1 cellular context compared by ENCODE assay signal in the genomic region with DNA sequence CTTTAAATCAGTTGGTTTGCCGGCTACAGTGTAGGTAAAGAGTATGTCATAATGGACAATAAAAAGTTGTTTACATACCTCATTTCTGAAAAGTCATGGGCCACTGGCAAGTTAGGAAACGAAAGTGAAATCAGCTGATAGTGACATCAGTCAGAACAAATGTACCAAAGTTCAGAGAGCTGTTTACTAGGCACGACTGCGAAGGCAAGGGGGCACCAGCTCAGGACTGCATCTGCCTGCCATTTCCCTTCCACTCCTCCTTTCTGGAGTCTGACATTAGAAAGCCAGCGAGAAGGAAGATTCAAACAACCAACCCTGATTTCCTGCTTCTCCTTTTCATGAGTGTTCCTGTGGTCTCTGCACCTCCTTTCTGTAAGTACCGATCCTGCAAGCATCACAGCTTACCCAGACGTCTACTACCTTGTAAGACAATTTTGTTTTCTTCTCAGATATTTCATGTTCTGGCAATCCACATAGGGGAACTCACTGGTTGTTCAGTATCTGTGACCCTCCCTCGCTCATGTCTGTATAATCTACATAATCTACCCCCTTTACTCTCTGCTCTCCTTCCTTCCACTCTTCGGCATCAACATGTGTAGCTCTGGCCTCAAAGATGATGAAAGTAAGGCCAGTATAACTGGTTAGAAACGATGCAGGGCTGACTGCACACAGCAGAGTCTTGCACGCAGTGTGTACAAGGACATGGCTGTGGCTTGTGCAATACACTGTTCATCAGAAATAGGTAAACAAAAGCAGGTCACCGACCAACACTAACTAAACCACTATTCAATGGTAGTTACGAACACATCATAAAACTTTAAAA.
TF ChIP-seq lines count a peak whose summit lies in the region.

A gene (plus strand): TSS at position 174 of the 823 bp plus-strand sequence. CDS start 16,370 bp downstream, outside the sequence.

TF ChIP-seq in HepG2, 621 proteins besides CTCF, POLR2A, EP300 and RAD21 (continued from another document and continues in another):
- TF ChIP-seq, protein P1, sequence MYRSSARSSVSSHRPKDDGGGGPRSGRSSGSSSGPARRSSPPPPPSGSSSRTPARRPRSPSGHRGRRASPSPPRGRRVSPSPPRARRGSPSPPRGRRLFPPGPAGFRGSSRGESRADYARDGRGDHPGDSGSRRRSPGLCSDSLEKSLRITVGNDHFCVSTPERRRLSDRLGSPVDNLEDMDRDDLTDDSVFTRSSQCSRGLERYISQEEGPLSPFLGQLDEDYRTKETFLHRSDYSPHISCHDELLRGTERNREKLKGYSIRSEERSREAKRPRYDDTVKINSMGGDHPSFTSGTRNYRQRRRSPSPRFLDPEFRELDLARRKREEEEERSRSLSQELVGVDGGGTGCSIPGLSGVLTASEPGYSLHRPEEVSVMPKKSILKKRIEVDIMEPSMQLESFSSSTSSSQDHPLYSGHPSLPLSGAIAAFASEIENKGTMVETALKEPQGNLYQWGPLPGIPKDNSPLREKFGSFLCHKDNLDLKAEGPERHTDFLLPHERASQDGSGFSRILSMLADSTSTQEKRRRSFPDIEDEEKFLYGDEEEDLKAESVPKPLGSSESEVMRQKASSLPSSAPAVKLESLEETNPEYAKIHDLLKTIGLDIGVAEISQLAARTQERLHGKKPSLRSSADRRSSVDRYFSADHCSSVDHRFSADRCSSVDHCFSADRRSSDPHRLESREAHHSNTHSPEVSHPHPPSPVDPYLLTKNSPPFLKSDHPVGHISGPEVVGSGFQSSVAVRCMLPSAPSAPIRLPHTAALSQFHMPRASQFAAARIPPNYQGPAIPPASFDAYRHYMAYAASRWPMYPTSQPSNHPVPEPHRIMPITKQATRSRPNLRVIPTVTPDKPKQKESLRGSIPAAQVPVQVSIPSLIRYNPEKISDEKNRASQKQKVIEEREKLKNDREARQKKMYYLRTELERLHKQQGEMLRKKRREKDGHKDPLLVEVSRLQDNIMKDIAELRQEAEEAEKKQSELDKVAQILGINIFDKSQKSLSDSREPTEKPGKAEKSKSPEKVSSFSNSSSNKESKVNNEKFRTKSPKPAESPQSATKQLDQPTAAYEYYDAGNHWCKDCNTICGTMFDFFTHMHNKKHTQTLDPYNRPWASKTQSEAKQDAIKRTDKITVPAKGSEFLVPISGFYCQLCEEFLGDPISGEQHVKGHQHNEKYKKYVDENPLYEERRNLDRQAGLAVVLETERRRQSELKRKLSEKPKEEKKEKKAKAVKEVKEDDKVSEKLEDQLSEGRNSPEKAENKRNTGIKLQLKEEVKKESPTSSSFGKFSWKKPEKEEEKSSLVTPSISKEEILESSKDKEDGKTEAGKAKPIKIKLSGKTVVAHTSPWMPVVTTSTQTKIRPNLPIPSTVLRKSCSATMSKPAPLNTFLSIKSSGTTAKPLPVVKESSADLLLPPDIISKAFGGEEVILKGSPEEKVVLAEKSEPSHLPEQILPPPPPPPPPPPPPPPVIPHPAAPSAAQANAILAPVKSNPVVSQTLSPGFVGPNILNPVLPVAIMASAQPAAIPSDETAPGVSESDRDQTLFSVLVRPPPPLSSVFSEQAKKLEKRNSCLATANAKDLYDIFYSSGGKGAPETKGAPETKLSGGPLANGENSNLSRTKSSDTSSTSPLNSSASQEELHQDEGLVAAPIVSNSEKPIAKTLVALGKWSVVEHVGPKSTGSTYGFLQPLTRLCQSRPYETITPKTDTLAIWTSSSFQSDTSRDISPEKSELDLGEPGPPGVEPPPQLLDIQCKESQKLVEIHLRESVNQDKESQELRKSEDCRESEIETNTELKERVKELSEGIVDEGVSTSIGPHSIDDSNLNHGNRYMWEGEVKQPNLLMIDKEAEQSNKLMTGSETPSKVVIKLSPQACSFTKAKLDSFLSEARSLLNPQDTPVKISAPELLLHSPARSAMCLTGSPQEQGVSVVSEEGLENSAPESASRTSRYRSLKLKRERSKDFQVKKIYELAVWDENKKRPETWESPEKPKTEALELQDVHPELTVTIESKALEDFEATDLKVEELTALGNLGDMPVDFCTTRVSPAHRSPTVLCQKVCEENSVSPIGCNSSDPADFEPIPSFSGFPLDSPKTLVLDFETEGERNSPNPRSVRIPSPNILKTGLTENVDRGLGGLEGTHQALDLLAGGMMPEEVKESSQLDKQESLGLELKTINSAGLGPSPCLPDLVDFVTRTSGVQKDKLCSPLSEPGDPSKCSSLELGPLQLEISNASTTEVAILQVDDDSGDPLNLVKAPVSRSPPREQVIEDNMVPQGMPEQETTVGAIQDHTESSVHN (CRISPR knock-in tag; IDR thresholded peaks at IDR 0.05), result no peak
- TF ChIP-seq, protein P2, sequence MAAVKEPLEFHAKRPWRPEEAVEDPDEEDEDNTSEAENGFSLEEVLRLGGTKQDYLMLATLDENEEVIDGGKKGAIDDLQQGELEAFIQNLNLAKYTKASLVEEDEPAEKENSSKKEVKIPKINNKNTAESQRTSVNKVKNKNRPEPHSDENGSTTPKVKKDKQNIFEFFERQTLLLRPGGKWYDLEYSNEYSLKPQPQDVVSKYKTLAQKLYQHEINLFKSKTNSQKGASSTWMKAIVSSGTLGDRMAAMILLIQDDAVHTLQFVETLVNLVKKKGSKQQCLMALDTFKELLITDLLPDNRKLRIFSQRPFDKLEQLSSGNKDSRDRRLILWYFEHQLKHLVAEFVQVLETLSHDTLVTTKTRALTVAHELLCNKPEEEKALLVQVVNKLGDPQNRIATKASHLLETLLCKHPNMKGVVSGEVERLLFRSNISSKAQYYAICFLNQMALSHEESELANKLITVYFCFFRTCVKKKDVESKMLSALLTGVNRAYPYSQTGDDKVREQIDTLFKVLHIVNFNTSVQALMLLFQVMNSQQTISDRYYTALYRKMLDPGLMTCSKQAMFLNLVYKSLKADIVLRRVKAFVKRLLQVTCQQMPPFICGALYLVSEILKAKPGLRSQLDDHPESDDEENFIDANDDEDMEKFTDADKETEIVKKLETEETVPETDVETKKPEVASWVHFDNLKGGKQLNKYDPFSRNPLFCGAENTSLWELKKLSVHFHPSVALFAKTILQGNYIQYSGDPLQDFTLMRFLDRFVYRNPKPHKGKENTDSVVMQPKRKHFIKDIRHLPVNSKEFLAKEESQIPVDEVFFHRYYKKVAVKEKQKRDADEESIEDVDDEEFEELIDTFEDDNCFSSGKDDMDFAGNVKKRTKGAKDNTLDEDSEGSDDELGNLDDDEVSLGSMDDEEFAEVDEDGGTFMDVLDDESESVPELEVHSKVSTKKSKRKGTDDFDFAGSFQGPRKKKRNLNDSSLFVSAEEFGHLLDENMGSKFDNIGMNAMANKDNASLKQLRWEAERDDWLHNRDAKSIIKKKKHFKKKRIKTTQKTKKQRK (IDR thresholded peaks at IDR 0.05; ENCODE audit: low read length), result no peak
- TF ChIP-seq, protein P3, sequence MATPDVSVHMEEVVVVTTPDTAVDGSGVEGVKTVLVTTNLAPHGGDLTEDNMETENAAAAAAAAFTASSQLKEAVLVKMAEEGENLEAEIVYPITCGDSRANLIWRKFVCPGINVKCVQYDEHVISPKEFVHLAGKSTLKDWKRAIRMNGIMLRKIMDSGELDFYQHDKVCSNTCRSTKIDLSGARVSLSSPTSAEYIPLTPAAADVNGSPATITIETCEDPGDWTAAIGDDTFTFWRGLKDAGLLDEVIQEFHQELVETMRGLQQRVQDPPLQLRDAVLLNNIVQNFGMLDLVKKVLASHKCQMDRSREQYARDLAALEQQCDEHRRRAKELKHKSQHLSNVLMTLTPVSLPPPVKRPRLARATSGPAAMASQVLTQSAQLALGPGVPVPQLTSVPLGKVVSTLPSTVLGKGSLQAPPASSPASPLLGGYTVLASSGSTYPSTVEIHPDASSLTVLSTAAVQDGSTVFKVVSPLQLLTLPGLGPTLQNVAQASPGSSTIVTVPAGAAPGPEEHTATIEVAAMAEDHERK (CRISPR knock-in tag; IDR thresholded peaks at IDR 0.05; ENCODE audit: low read depth), result no peak
- TF ChIP-seq JUND (CRISPR knock-in tag; IDR thresholded peaks at IDR 0.05) (peak; percentile 96), ZNF3 (CRISPR knock-in tag; IDR thresholded peaks at IDR 0.05) (no peak), POLR2AphosphoS5 (IDR thresholded peaks at IDR 0.05; ENCODE audit: low read depth, low read length) (peak; percentile 60; the same call in 1 of the 2 replicates), ZNF205 (CRISPR knock-in tag; IDR thresholded peaks at IDR 0.05) (peak; percentile 16; the same call in 1 of the 2 replicates), GATAD2A (CRISPR knock-in tag; IDR thresholded peaks at IDR 0.05) (peak; percentile 89), ZFP36L1 (CRISPR knock-in tag; IDR thresholded peaks at IDR 0.05) (0 out of 2 replicates have a peak, but pooled peaks have one; percentile 39), TEAD3 (CRISPR knock-in tag; optimal IDR thresholded peaks at IDR 0.05; ENCODE audit: borderline replicate concordance) (peak; percentile 91), HOXA3 (CRISPR knock-in tag; IDR thresholded peaks at IDR 0.05) (peak; percentile 70), JUNB (CRISPR knock-in tag; IDR thresholded peaks at IDR 0.05; ENCODE audit: borderline replicate concordance) (no peak; the same call in 1 of the 2 replicates), KLF16 (CRISPR knock-in tag; IDR thresholded peaks at IDR 0.05) (peak in 1 of 2 experiments; percentile 73; a peak in 1 of 4 replicates), PRMT3 (CRISPR knock-in tag; IDR thresholded peaks at IDR 0.05; ENCODE audit: borderline replicate concordance, low read depth) (no peak; the same call in 1 of the 2 replicates), ZNF549 (CRISPR knock-in tag; IDR thresholded peaks at IDR 0.05) (no peak), ZNF496 (CRISPR knock-in tag; IDR thresholded peaks at IDR 0.05; ENCODE audit: insufficient replicate concordance) (no peak), CHD4 (IDR thresholded peaks at IDR 0.05; ENCODE audit: borderline replicate concordance, low read length) (no peak), FOXK1 (CRISPR knock-in tag; IDR thresholded peaks at IDR 0.05; ENCODE audit: borderline replicate concordance, low read depth) (peak; percentile 99), PTBP1 (IDR thresholded peaks at IDR 0.05; ENCODE audit: low read depth, low read length, poor library complexity, severe bottlenecking) (no peak), ZNF225 (CRISPR knock-in tag; IDR thresholded peaks at IDR 0.05) (no peak), MEF2D (CRISPR knock-in tag; IDR thresholded peaks at IDR 0.05) (no peak), FOXM1 (CRISPR knock-in tag; IDR thresholded peaks at IDR 0.05) (no peak)
- TF ChIP-seq, protein P4, sequence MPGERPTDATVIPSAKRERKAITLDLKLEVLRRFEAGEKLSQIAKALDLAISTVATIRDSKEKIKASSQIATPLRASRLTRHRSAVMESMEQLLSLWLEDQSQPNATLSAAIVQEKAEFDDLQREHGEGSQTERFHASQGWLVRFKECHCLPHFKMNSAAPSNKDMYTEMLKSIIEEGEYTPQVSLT (CRISPR knock-in tag; IDR thresholded peaks at IDR 0.05; ENCODE audit: borderline replicate concordance, low read depth), result 0 out of 2 replicates have a peak, but pooled peaks have one; percentile 31
- TF ChIP-seq, protein P5, sequence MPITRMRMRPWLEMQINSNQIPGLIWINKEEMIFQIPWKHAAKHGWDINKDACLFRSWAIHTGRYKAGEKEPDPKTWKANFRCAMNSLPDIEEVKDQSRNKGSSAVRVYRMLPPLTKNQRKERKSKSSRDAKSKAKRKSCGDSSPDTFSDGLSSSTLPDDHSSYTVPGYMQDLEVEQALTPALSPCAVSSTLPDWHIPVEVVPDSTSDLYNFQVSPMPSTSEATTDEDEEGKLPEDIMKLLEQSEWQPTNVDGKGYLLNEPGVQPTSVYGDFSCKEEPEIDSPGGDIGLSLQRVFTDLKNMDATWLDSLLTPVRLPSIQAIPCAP (CRISPR knock-in tag; IDR thresholded peaks at IDR 0.05; ENCODE audit: low read depth), result peak; percentile 99
- TF ChIP-seq, protein P6, sequence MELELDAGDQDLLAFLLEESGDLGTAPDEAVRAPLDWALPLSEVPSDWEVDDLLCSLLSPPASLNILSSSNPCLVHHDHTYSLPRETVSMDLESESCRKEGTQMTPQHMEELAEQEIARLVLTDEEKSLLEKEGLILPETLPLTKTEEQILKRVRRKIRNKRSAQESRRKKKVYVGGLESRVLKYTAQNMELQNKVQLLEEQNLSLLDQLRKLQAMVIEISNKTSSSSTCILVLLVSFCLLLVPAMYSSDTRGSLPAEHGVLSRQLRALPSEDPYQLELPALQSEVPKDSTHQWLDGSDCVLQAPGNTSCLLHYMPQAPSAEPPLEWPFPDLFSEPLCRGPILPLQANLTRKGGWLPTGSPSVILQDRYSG (CRISPR knock-in tag; IDR thresholded peaks at IDR 0.05), result no peak
- TF ChIP-seq, protein P7, sequence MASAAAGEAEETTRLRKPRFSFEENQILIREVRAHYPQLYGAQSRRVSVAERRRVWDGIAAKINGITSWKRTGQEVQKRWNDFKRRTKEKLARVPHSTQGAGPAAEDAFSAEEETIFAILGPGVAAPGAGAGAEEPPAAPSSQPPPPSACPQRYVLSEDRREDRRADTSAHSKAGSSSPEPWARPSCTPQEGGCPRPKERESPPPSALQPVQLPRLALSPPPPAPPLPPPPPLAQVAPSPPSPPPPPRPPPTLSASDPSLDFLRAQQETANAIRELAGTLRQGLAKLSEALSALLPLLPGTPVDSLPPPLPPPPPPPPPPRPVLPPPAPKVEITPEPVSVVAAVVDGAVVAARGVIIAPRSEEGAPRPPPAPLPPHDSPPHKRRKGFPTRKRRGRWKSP (CRISPR knock-in tag; IDR thresholded peaks at IDR 0.05), result peak; percentile 80; the same call in 1 of the 2 replicates
- TF ChIP-seq, protein P8, sequence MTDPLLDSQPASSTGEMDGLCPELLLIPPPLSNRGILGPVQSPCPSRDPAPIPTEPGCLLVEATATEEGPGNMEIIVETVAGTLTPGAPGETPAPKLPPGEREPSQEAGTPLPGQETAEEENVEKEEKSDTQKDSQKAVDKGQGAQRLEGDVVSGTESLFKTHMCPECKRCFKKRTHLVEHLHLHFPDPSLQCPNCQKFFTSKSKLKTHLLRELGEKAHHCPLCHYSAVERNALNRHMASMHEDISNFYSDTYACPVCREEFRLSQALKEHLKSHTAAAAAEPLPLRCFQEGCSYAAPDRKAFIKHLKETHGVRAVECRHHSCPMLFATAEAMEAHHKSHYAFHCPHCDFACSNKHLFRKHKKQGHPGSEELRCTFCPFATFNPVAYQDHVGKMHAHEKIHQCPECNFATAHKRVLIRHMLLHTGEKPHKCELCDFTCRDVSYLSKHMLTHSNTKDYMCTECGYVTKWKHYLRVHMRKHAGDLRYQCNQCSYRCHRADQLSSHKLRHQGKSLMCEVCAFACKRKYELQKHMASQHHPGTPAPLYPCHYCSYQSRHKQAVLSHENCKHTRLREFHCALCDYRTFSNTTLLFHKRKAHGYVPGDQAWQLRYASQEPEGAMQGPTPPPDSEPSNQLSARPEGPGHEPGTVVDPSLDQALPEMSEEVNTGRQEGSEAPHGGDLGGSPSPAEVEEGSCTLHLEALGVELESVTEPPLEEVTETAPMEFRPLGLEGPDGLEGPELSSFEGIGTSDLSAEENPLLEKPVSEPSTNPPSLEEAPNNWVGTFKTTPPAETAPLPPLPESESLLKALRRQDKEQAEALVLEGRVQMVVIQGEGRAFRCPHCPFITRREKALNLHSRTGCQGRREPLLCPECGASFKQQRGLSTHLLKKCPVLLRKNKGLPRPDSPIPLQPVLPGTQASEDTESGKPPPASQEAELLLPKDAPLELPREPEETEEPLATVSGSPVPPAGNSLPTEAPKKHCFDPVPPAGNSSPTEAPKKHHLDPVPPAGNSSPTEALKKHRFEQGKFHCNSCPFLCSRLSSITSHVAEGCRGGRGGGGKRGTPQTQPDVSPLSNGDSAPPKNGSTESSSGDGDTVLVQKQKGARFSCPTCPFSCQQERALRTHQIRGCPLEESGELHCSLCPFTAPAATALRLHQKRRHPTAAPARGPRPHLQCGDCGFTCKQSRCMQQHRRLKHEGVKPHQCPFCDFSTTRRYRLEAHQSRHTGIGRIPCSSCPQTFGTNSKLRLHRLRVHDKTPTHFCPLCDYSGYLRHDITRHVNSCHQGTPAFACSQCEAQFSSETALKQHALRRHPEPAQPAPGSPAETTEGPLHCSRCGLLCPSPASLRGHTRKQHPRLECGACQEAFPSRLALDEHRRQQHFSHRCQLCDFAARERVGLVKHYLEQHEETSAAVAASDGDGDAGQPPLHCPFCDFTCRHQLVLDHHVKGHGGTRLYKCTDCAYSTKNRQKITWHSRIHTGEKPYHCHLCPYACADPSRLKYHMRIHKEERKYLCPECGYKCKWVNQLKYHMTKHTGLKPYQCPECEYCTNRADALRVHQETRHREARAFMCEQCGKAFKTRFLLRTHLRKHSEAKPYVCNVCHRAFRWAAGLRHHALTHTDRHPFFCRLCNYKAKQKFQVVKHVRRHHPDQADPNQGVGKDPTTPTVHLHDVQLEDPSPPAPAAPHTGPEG (CRISPR knock-in tag; IDR thresholded peaks at IDR 0.05), result 0 out of 2 replicates have a peak, but pooled peaks have one; percentile 5
